8 cellular contexts compared by ENCODE assay signal in genomic region chr1:75614455-75615379, GRCh38. TPM values are rescaled to one million over a fixed set of nuclear protein-coding genes. Genes with fewer than 3 reads are reported as not detected.
DNase-seq lines count a peak whose midpoint lies in the region; TF ChIP-seq lines count a peak whose summit lies in the region.

No MANE protein-coding gene starts in this region.

- TF ChIP-seq CTCF in HFF-Myc (IDR thresholded peaks at IDR 0.05; ENCODE audit: low read depth, low read length, missing control alignments) (peak; percentile 38), fibroblast of mammary gland (conservative IDR thresholded peaks at IDR 0.05; ENCODE audit: control insufficient read depth, insufficient read depth, low read depth, low read length) (peak; percentile 37), nephron (IDR thresholded peaks at IDR 0.05; ENCODE audit: unreplicated experiment in 3 of 3) (peak; percentile 64 to 67 (median 67)), type B pancreatic cell (conservative IDR thresholded peaks at IDR 0.05) (peak; percentile 83)

- CTCF ChIA-PET in activated CD4-positive, alpha-beta memory T cell treated with anti-CD3 and anti-CD28 coated beads, Interleukin-2, amount 10 ng/mL, durations not matched to agents 7 days and 5 days (lab: Charles Lee) = interaction anchor here (0.9 kb wide), 1 partner anchor 19 kb away, joined by 3 read pairs; no protein-coding TSS in a partner anchor

- H3K27me3 Mint-ChIP-seq in activated CD4-positive, alpha-beta memory T cell treated with anti-CD3 and anti-CD28 coated beads, Interleukin-2, amount 10 ng/mL, durations not matched to agents 7 days and 5 days = peaks cover 55% of the 10 kb centered on the region
- peaks cover 67% of the 10 kb centered on the region for H3K27me3 Mint-ChIP-seq in nephron (ENCODE audit: low read depth)
- peaks cover 77% of the 10 kb centered on the region for H3K27me3 Mint-ChIP-seq in type B pancreatic cell

- H3K4me3 ChIP-seq in HFF-Myc (replicated peaks; ENCODE audit: low read depth, low read length) (0 out of 2 replicates have a peak overlapping the region, but pooled peaks have one; percentile 23), fibroblast of mammary gland (ENCODE audit: control insufficient read depth, low read depth, low read length) (no peak overlapping the region)

- H3K36me3 Mint-ChIP-seq in activated CD4-positive, alpha-beta memory T cell treated with anti-CD3 and anti-CD28 coated beads, Interleukin-2, amount 10 ng/mL, durations not matched to agents 7 days and 5 days (ENCODE audit: low read depth) = peaks cover 4% of the 10 kb centered on the region
- H3K36me3 Mint-ChIP-seq in nephron (ENCODE audit: low read depth) (no peaks in the 10 kb centered on the region), type B pancreatic cell (no peaks in the 10 kb centered on the region)

- H3K9me3 Mint-ChIP-seq in activated CD4-positive, alpha-beta memory T cell treated with anti-CD3 and anti-CD28 coated beads, Interleukin-2, amount 10 ng/mL, durations not matched to agents 7 days and 5 days = no peaks in the 10 kb centered on the region
- H3K9me3 Mint-ChIP-seq in nephron = no peaks in the 10 kb centered on the region
- H3K9me3 Mint-ChIP-seq in type B pancreatic cell = no peaks in the 10 kb centered on the region

- POLR2A ChIA-PET in activated CD4-positive, alpha-beta memory T cell treated with anti-CD3 and anti-CD28 coated beads, Interleukin-2, amount 10 ng/mL, durations not matched to agents 7 days and 5 days (lab: Charles Lee) = no interaction called here

- no peak overlapping the region for H3K27ac Mint-ChIP-seq in activated CD4-positive, alpha-beta memory T cell treated with anti-CD3 and anti-CD28 coated beads, Interleukin-2, amount 10 ng/mL, durations not matched to agents 7 days and 5 days
- peak overlapping the region in 1 of 3 experiments; percentile 68 for H3K27ac Mint-ChIP-seq in nephron
- H3K27ac Mint-ChIP-seq in type B pancreatic cell = no peak overlapping the region

- peaks cover 12% of the 10 kb centered on the region for H3K4me1 Mint-ChIP-seq in activated CD4-positive, alpha-beta memory T cell treated with anti-CD3 and anti-CD28 coated beads, Interleukin-2, amount 10 ng/mL, durations not matched to agents 7 days and 5 days
- peaks cover 22% of the 10 kb centered on the region for H3K4me1 Mint-ChIP-seq in nephron
- H3K4me1 Mint-ChIP-seq in type B pancreatic cell (ENCODE audit: unreplicated experiment) = peaks cover 13% of the 10 kb centered on the region

- peak; percentile 19 to 22 for DNase-seq in activated CD4-positive, alpha-beta T cell treated with anti-CD3 and anti-CD28 coated beads for 24 hours (ENCODE audit: low read depth in 2 of 2)
- DNase-seq in activated CD4-positive, alpha-beta T cell treated with anti-CD3 and anti-CD28 coated beads for 4 hours = no peak
- DNase-seq in HFF-Myc (ENCODE audit: extremely low read depth, low read depth) = no peak
- DNase-seq in NCI-H1105 treated with DMSO at 0.1 percent for 48 hours (lab: John Stamatoyannopoulos, UW) = peak; percentile 81
- no peak for DNase-seq in activated CD4-positive, alpha-beta memory T cell treated with anti-CD3 and anti-CD28 coated beads, Interleukin-2, amount 10 ng/mL, durations not matched to agents 7 days and 5 days
- peak; percentile 16 for DNase-seq in fibroblast of mammary gland (ENCODE audit: low read depth)
- peak; percentile 75 for DNase-seq in type B pancreatic cell (ENCODE audit: extremely low spot score, unreplicated experiment)

- H3K4me3 Mint-ChIP-seq in activated CD4-positive, alpha-beta memory T cell treated with anti-CD3 and anti-CD28 coated beads, Interleukin-2, amount 10 ng/mL, durations not matched to agents 7 days and 5 days = peak overlapping the region; percentile 39
- H3K4me3 Mint-ChIP-seq in nephron = peak overlapping the region; percentile 76 to 92 (median 79)
- peak overlapping the region; percentile 82 for H3K4me3 Mint-ChIP-seq in type B pancreatic cell

RNA-seq across cellular contexts. Expression of gene SLC44A5, which starts 3.8 kb away (rescaled TPM):
- total RNA-seq in activated CD4-positive, alpha-beta memory T cell treated with anti-CD3 and anti-CD28 coated beads, Interleukin-2, amount 10 ng/mL, durations not matched to agents 7 days and 5 days = 1 to 10 TPM in 1 of 2 experiments, under 1 TPM in 1; 0.98 to 1.1 TPM
- 1.3 and 2.4 TPM in 2 replicates for total RNA-seq in type B pancreatic cell (ENCODE audit: low replicate concordance)

Comparison
In these comparisons a context has a peak if more than half of its experiments do, and no peak if none do; other contexts are left out.
1. DNase-seq: peak in activated CD4-positive, alpha-beta T cell treated with anti-CD3 and anti-CD28 coated beads for 24 hours (2 of 2), NCI-H1105 treated with DMSO at 0.1 percent for 48 hours (single experiment), fibroblast of mammary gland (single experiment) and type B pancreatic cell (single experiment); none in activated CD4-positive, alpha-beta T cell treated with anti-CD3 and anti-CD28 coated beads for 4 hours (0 of 2), HFF-Myc (single experiment) and activated CD4-positive, alpha-beta memory T cell treated with anti-CD3 and anti-CD28 coated beads, Interleukin-2, amount 10 ng/mL, durations not matched to agents 7 days and 5 days (single experiment).
2. Peak in every context shown above with its lines, with median percentiles within 50 percentile points of each other: CTCF ChIP-seq and H3K4me3 Mint-ChIP-seq.